In the genomic region with DNA sequence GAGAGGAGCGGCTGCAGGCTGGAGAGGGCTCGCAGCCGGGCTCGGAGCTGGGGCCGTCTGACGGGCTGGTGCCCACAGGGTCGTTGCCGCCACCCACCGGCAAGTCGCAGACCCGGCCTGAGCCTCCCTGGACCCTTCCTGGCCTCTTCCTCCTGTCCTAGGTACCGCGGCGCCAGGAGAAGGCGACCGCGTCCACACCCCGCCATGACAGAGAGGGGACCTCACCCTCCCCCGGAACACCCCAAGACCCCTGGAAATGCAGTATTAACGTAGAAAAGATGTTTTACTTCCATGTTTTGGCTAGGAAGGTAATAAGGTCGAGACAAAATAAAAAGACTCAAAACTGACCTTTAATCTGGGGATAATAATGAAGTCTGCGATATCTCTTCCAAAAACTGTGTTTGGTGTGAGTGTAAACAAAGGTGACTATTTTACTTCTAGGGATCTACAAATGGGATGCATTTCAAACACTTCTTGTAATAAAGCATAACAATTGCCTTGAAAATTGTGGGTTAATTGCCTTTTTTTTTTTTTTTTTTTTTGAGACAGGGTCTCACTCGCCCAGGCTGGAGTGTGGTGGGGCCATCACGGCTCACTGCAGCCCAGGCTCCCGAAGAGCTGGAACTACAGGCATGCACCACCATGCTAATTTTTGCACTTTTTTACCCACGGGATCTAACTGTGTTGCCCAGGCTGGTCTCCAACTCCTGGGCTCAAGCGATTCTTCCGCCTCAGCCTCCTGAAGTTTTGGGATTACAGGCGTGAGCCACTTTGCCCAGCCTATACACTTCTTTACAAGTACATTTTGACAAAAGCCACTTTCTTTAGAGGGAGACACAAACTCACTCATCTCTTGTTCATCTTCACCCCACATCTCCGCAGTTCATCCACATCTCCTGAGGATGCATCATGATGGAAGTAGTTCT, we compare ENCODE assay signal across 1 cellular context.
TF ChIP-seq lines count a peak whose summit lies in the region.

No MANE protein-coding gene starts in this region.

TF ChIP-seq in SK-N-SH, 30 proteins besides CTCF, POLR2A, EP300 and RAD21 (continued from another document):
- TF ChIP-seq SMC3 (IDR thresholded peaks at IDR 0.05; ENCODE audit: low read depth, low read length) = peak; percentile 16; the same call in 1 of the 2 replicates
